Comparison of ENCODE assay signal across 1 cellular context in the genomic region with DNA sequence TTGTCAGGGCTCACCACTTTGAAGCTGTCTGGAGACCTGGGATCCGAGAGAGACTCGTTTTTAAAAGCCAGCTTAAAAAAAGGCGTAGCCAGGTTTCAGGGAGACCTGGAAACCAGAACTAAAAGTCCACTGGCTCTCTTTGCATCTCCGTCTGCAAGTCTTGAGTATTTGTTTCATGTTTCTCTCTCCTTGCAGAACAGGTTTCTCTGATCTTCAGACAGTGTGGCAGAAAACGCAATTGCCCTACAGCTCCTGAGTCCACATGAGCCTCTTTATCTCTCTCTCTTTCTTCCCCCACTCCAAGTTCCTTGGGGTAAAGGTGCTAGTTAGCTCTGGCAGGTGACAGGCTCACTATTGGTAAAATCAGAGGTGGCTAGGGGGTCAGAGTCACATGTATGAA.
TF ChIP-seq lines count a peak whose summit lies in the region.

No MANE protein-coding gene starts in this region.

TF ChIP-seq in GM23338, 12 proteins besides CTCF, POLR2A, EP300 and RAD21 (continued from another document):
- TF ChIP-seq, protein P1, sequence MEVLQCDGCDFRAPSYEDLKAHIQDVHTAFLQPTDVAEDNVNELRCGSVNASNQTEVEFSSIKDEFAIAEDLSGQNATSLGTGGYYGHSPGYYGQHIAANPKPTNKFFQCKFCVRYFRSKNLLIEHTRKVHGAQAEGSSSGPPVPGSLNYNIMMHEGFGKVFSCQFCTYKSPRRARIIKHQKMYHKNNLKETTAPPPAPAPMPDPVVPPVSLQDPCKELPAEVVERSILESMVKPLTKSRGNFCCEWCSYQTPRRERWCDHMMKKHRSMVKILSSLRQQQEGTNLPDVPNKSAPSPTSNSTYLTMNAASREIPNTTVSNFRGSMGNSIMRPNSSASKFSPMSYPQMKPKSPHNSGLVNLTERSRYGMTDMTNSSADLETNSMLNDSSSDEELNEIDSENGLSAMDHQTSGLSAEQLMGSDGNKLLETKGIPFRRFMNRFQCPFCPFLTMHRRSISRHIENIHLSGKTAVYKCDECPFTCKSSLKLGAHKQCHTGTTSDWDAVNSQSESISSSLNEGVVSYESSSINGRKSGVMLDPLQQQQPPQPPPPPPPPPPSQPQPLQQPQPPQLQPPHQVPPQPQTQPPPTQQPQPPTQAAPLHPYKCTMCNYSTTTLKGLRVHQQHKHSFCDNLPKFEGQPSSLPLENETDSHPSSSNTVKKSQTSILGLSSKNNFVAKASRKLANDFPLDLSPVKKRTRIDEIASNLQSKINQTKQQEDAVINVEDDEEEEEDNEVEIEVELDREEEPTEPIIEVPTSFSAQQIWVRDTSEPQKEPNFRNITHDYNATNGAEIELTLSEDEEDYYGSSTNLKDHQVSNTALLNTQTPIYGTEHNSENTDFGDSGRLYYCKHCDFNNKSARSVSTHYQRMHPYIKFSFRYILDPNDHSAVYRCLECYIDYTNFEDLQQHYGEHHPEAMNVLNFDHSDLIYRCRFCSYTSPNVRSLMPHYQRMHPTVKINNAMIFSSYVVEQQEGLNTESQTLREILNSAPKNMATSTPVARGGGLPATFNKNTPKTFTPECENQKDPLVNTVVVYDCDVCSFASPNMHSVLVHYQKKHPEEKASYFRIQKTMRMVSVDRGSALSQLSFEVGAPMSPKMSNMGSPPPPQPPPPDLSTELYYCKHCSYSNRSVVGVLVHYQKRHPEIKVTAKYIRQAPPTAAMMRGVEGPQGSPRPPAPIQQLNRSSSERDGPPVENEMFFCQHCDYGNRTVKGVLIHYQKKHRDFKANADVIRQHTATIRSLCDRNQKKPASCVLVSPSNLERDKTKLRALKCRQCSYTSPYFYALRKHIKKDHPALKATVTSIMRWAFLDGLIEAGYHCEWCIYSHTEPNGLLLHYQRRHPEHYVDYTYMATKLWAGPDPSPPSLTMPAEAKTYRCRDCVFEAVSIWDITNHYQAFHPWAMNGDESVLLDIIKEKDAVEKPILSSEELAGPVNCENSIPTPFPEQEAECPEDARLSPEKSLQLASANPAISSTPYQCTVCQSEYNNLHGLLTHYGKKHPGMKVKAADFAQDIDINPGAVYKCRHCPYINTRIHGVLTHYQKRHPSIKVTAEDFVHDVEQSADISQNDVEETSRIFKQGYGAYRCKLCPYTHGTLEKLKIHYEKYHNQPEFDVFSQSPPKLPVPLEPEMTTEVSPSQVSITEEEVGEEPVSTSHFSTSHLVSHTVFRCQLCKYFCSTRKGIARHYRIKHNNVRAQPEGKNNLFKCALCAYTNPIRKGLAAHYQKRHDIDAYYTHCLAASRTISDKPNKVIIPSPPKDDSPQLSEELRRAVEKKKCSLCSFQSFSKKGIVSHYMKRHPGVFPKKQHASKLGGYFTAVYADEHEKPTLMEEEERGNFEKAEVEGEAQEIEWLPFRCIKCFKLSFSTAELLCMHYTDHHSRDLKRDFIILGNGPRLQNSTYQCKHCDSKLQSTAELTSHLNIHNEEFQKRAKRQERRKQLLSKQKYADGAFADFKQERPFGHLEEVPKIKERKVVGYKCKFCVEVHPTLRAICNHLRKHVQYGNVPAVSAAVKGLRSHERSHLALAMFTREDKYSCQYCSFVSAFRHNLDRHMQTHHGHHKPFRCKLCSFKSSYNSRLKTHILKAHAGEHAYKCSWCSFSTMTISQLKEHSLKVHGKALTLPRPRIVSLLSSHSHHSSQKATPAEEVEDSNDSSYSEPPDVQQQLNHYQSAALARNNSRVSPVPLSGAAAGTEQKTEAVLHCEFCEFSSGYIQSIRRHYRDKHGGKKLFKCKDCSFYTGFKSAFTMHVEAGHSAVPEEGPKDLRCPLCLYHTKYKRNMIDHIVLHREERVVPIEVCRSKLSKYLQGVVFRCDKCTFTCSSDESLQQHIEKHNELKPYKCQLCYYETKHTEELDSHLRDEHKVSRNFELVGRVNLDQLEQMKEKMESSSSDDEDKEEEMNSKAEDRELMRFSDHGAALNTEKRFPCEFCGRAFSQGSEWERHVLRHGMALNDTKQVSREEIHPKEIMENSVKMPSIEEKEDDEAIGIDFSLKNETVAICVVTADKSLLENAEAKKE (CRISPR knock-in tag; IDR thresholded peaks at IDR 0.05) = no peak
- TF ChIP-seq EZH2phosphoT487 (IDR thresholded peaks at IDR 0.05; ENCODE audit: unreplicated experiment) = no peak
- TF ChIP-seq CREB1 (CRISPR knock-in tag; IDR thresholded peaks at IDR 0.05; ENCODE audit: low read depth) = no peak
- no peak for TF ChIP-seq STAT1 (IDR thresholded peaks at IDR 0.05; ENCODE audit: unreplicated experiment)
